13 cellular contexts compared by ENCODE assay signal in genomic region chr10:7982733-7983132, GRCh38.
DNase-seq lines count a peak whose midpoint lies in the region; ATAC-seq and TF ChIP-seq lines count a peak whose summit lies in the region.
"Had no signal": no experiment of that assay in that cellular context is flagged by ENCODE, and none has a peak within 500 bp of the region (broad histone marks: within the 10 kb centered on the region; RNA-seq: fewer than 3 reads in every experiment).

No MANE protein-coding gene starts in this region.

- H3K4me3 Mint-ChIP-seq in GM23338: no peak overlapping the region
- H3K4me3 Mint-ChIP-seq in activated CD4-positive, alpha-beta memory T cell treated with anti-CD3 and anti-CD28 coated beads for 36 hours: no peak overlapping the region
- H3K4me3 Mint-ChIP-seq: CD4-positive, alpha-beta memory T cell had no signal

- H3K36me3 ChIP-seq in GM23338 (ENCODE audit: insufficient read depth) (no peaks in the 10 kb centered on the region), HEK293 (ENCODE audit: control insufficient read depth in 2 of 2, insufficient read depth in 1 of 2, low read length in 2 of 2) (peaks cover 0 to 7% of the 10 kb centered on the region in 2 experiments), mesenchymal stem cell (ENCODE audit: control insufficient read depth in 1 of 2, insufficient read depth in 2 of 2, low read depth in 1 of 2, low read length in 2 of 2) (peaks cover 3 to 7% of the 10 kb centered on the region in 2 experiments)
- H3K36me3 ChIP-seq: HAP-1 had no signal

- H2BK5ac ChIP-seq in mesenchymal stem cell (ENCODE audit: low read depth, low read length, poor library complexity, severe bottlenecking): no peak overlapping the region

- no peaks in the 10 kb centered on the region for H3K79me2 ChIP-seq in GM23338 (replicated peaks; ENCODE audit: insufficient read depth)

- DNase-seq in GM23338 (ENCODE audit: low spot score): no peak
- DNase-seq in mesenchymal stem cell: no peak
- no peak for DNase-seq in GOT3 (lab: John Stamatoyannopoulos, UW)
- no peak for DNase-seq in activated CD4-positive, alpha-beta memory T cell treated with anti-CD3 and anti-CD28 coated beads for 36 hours
- no peak for DNase-seq in NCI-H345 treated with DMSO at 0.1 percent for 48 hours (lab: John Stamatoyannopoulos, UW; ENCODE audit: unreplicated experiment)
- DNase-seq: C1 segment of cervical spinal cord; Calu3; CD4-positive, alpha-beta memory T cell; COR-L47; DND-41; GM23248 had no signal

- no peak overlapping the region for H2BK15ac ChIP-seq in mesenchymal stem cell (ENCODE audit: low read depth, poor library complexity, severe bottlenecking)

- no peaks in the 10 kb centered on the region for H3K9me3 Mint-ChIP-seq in GM23338
- H3K9me3 Mint-ChIP-seq in activated CD4-positive, alpha-beta memory T cell treated with anti-CD3 and anti-CD28 coated beads for 36 hours: no peaks in the 10 kb centered on the region
- H3K9me3 Mint-ChIP-seq: CD4-positive, alpha-beta memory T cell had no signal

- H3K4me3 ChIP-seq in GM23338 (no peak overlapping the region), HEK293 (ENCODE audit: low read depth, low read length) (no peak overlapping the region), mesenchymal stem cell (ENCODE audit: insufficient read depth in 1 of 2, low read depth in 1 of 2, low read length in 2 of 2) (no peak overlapping the region)
- H3K4me3 ChIP-seq: GM23248, HAP-1 had no signal

- H3K4me1 ChIP-seq in GM23338 (ENCODE audit: insufficient read depth) (no peaks in the 10 kb centered on the region), HEK293 (ENCODE audit: control insufficient read depth, insufficient read depth, low read length) (peaks cover 3% of the 10 kb centered on the region; the same call in 1 of the 2 replicates), mesenchymal stem cell (ENCODE audit: control insufficient read depth, insufficient read depth, low read depth, low read length) (peaks cover 2% of the 10 kb centered on the region)

- POLR2A ChIA-PET in HEK293 (lab: Yijun Ruan, JAX): no interaction called here
- POLR2A ChIA-PET in activated CD4-positive, alpha-beta memory T cell treated with anti-CD3 and anti-CD28 coated beads for 36 hours (lab: Charles Lee): no interaction called here

- H3K27ac Mint-ChIP-seq in GM23338: no peak overlapping the region
- H3K27ac Mint-ChIP-seq in activated CD4-positive, alpha-beta memory T cell treated with anti-CD3 and anti-CD28 coated beads for 36 hours: no peak overlapping the region
- H3K27ac Mint-ChIP-seq: CD4-positive, alpha-beta memory T cell had no signal

- H3K27ac ChIP-seq in GM23338 (ENCODE audit: low read depth): 0 out of 2 replicates have a peak overlapping the region, but pooled peaks have one; percentile 35
- no peak overlapping the region for H3K27ac ChIP-seq in HEK293 (ENCODE audit: extremely low read depth, low read depth, low read length)
- H3K27ac ChIP-seq in mesenchymal stem cell (ENCODE audit: low read length, poor library complexity, severe bottlenecking): no peak overlapping the region
- H3K27ac ChIP-seq: GM23248 had no signal

- peaks cover 11% of the 10 kb centered on the region for H3K4me1 Mint-ChIP-seq in GM23338
- H3K4me1 Mint-ChIP-seq in activated CD4-positive, alpha-beta memory T cell treated with anti-CD3 and anti-CD28 coated beads for 36 hours (ENCODE audit: low read depth): no peaks in the 10 kb centered on the region
- H3K4me1 Mint-ChIP-seq: CD4-positive, alpha-beta memory T cell had no signal

- H3K9me2 ChIP-seq in GM23338 (ENCODE audit: insufficient read depth): no peaks in the 10 kb centered on the region

- peak overlapping the region; percentile 49 for H4K8ac ChIP-seq in mesenchymal stem cell (ENCODE audit: low read length)

- no peak overlapping the region for H3K18ac ChIP-seq in mesenchymal stem cell (ENCODE audit: low read depth in 1 of 2, low read length in 2 of 2)

- no peaks in the 10 kb centered on the region for H3F3A ChIP-seq in GM23338 (replicated peaks; ENCODE audit: low read depth)

- WGBS in mesenchymal stem cell: 92% methylated on average over 5 of the region's 5 CpGs

- no peak overlapping the region for H3K23ac ChIP-seq in mesenchymal stem cell (ENCODE audit: low read length in 2 of 2)

- H3K9ac ChIP-seq in mesenchymal stem cell (ENCODE audit: low read length): no peak overlapping the region
- H3K9ac ChIP-seq: GM23248 had no signal

- no peaks in the 10 kb centered on the region for H3K27me3 ChIP-seq in GM23338 (ENCODE audit: insufficient read depth)
- H3K27me3 ChIP-seq in mesenchymal stem cell (ENCODE audit: control insufficient read depth in 1 of 2, insufficient read depth in 1 of 2, low read length in 2 of 2): no peaks in the 10 kb centered on the region

- no peaks in the 10 kb centered on the region for H4K20me1 ChIP-seq in GM23338 (replicated peaks; ENCODE audit: insufficient read depth)

- H2AFZ ChIP-seq in GM23338: no peak overlapping the region
- no peak overlapping the region for H2AFZ ChIP-seq in mesenchymal stem cell (ENCODE audit: low read depth, low read length)
- H2AFZ ChIP-seq: GM23248 had no signal

- no peak for ATAC-seq in GM23338

- H3K36me3 Mint-ChIP-seq in GM23338 (ENCODE audit: low read depth): no peaks in the 10 kb centered on the region
- peaks cover 12% of the 10 kb centered on the region for H3K36me3 Mint-ChIP-seq in activated CD4-positive, alpha-beta memory T cell treated with anti-CD3 and anti-CD28 coated beads for 36 hours

- no peaks in the 10 kb centered on the region for H3K9me3 ChIP-seq in HEK293 (ENCODE audit: control insufficient read depth, insufficient read depth, low read depth, low read length)
- no peaks in the 10 kb centered on the region for H3K9me3 ChIP-seq in mesenchymal stem cell (ENCODE audit: control insufficient read depth, low read length)
- H3K9me3 ChIP-seq: HAP-1 had no signal

- peaks cover 2% of the 10 kb centered on the region for H3K27me3 Mint-ChIP-seq in GM23338 (ENCODE audit: insufficient read depth, low read depth, poor library complexity)
- no peaks in the 10 kb centered on the region for H3K27me3 Mint-ChIP-seq in activated CD4-positive, alpha-beta memory T cell treated with anti-CD3 and anti-CD28 coated beads for 36 hours
- H3K27me3 Mint-ChIP-seq: CD4-positive, alpha-beta memory T cell had no signal

- no peaks in the 10 kb centered on the region for H3K79me1 ChIP-seq in mesenchymal stem cell (replicated peaks; ENCODE audit: low read length, poor library complexity, severe bottlenecking)

- H3K4me2 ChIP-seq in GM23338 (no peak overlapping the region), mesenchymal stem cell (ENCODE audit: low read length, poor library complexity, severe bottlenecking) (no peak overlapping the region)

- H2AK5ac ChIP-seq in mesenchymal stem cell (ENCODE audit: low read length, severe bottlenecking): no peak overlapping the region

- intact Hi-C loops in activated CD4-positive, alpha-beta memory T cell treated with anti-CD3 and anti-CD28 coated beads for 36 hours (cut with micrococcal nuclease): no loop called here

- H3K14ac ChIP-seq in mesenchymal stem cell (ENCODE audit: low read length in 2 of 2): no peak overlapping the region

- no peak overlapping the region for H4K91ac ChIP-seq in mesenchymal stem cell (ENCODE audit: low read length)

- CTCF ChIA-PET in HEK293 (lab: Yijun Ruan, JAX): no interaction called here
- CTCF ChIA-PET in activated CD4-positive, alpha-beta memory T cell treated with anti-CD3 and anti-CD28 coated beads for 36 hours (lab: Charles Lee): no interaction called here

- no peak overlapping the region for H2BK12ac ChIP-seq in mesenchymal stem cell (ENCODE audit: low read length in 2 of 2)

- TF ChIP-seq CTCF in GM23338 (conservative IDR thresholded peaks at IDR 0.05; ENCODE audit: low read depth in 2 of 2): no peak
- no peak for TF ChIP-seq CTCF in HEK293 (tag by site-specific recombination; IDR thresholded peaks at IDR 0.05)

- no peak overlapping the region for H3K4ac ChIP-seq in mesenchymal stem cell (ENCODE audit: low read depth in 1 of 2, low read length in 2 of 2)

- H2BK120ac ChIP-seq in mesenchymal stem cell (ENCODE audit: low read depth, low read length): no peak overlapping the region

TF ChIP-seq in GM23338, 12 proteins besides CTCF, POLR2A, EP300 and RAD21 (continues in another document):
- TF ChIP-seq EZH2phosphoT487 (IDR thresholded peaks at IDR 0.05; ENCODE audit: unreplicated experiment) (no peak), STAT1 (IDR thresholded peaks at IDR 0.05; ENCODE audit: unreplicated experiment) (no peak)

TF ChIP-seq in HEK293, 187 proteins besides CTCF, POLR2A, EP300 and RAD21:
- TF ChIP-seq ATF2 (tag by site-specific recombination; IDR thresholded peaks at IDR 0.05; ENCODE audit: low read depth) (no peak), PRDM6 (tag by site-specific recombination; IDR thresholded peaks at IDR 0.05) (0 out of 2 replicates have a peak, but pooled peaks have one; percentile 25), ZNF23 (tag by site-specific recombination; IDR thresholded peaks at IDR 0.05; ENCODE audit: borderline replicate concordance) (no peak), FEZF1 (tag by site-specific recombination; IDR thresholded peaks at IDR 0.05) (peak; percentile 52; the same call in 1 of the 2 replicates), PRDM1 (tag by site-specific recombination; IDR thresholded peaks at IDR 0.05) (0 out of 2 replicates have a peak, but pooled peaks have one; percentile 9), ZNF677 (tag by site-specific recombination; IDR thresholded peaks at IDR 0.05) (0 out of 2 replicates have a peak, but pooled peaks have one; percentile 11)
